27 cellular contexts compared by ENCODE assay signal in genomic region chr19:29795882-29796523, GRCh38. TPM values are rescaled to one million over a fixed set of nuclear protein-coding genes. Genes with fewer than 3 reads are reported as not detected.
"Had no signal": no experiment of that assay in that cellular context is flagged by ENCODE, and none has a peak within 500 bp of the region (broad histone marks: within the 10 kb centered on the region; RNA-seq: fewer than 3 reads in every experiment).

No MANE protein-coding gene starts in this region.

- H3K27me3 Mint-ChIP-seq: type B pancreatic cell had no signal

- H3K27ac ChIP-seq: ascending aorta, epithelial cell of prostate, gastroesophageal sphincter, heart left ventricle, sigmoid colon had no signal

- H3K4me3 Mint-ChIP-seq: activated B cell treated with CpG ODN at 0.5 μM for 24 hours; activated CD4-positive, alpha-beta T cell treated with anti-CD3 and anti-CD28 coated beads for 36 hours; activated naive CD4-positive, alpha-beta T cell treated with anti-CD3 and anti-CD28 coated beads for 36 hours; central memory CD8-positive, alpha-beta T cell; naive B cell; neural crest cell; stimulated activated naive B cell treated with anti-CD40 and anti-IgM and Interleukin-4, amounts not matched to agents 10 μg/mL and 1 μg/mL and 100 μg/mL, for 72 hours; T-helper 1 cell treated with Interleukin-12 subunit alpha and Interleukin-12 subunit beta and Interleukin-4 antibody, amounts not matched to agents 30 μg/mL and 1 μg/mL, for 36 hours; type B pancreatic cell had no signal

- H3K36me3 ChIP-seq: ascending aorta, gastroesophageal sphincter, heart left ventricle, sigmoid colon had no signal

- H3K4me3 ChIP-seq: ascending aorta, gastroesophageal sphincter, heart left ventricle, lung, sigmoid colon, smooth muscle cell had no signal

- H3K27ac Mint-ChIP-seq: activated B cell treated with CpG ODN at 0.5 μM for 24 hours; activated CD4-positive, alpha-beta T cell treated with anti-CD3 and anti-CD28 coated beads for 36 hours; activated naive CD4-positive, alpha-beta T cell treated with anti-CD3 and anti-CD28 coated beads for 36 hours; stimulated activated naive B cell treated with anti-CD40 and anti-IgM and Interleukin-4, amounts not matched to agents 10 μg/mL and 1 μg/mL and 100 μg/mL, for 72 hours; T-helper 1 cell treated with Interleukin-12 subunit alpha and Interleukin-12 subunit beta and Interleukin-4 antibody, amounts not matched to agents 30 μg/mL and 1 μg/mL, for 36 hours; type B pancreatic cell had no signal

- H3K9me3 ChIP-seq: ascending aorta, gastroesophageal sphincter, heart left ventricle, sigmoid colon had no signal

- H3K9me3 Mint-ChIP-seq: activated B cell treated with CpG ODN at 0.5 μM for 24 hours; activated naive CD4-positive, alpha-beta T cell treated with anti-CD3 and anti-CD28 coated beads for 36 hours; central memory CD8-positive, alpha-beta T cell; neural crest cell; stimulated activated naive B cell treated with anti-CD40 and anti-IgM and Interleukin-4, amounts not matched to agents 10 μg/mL and 1 μg/mL and 100 μg/mL, for 72 hours; T-helper 1 cell treated with Interleukin-12 subunit alpha and Interleukin-12 subunit beta and Interleukin-4 antibody, amounts not matched to agents 30 μg/mL and 1 μg/mL, for 36 hours; type B pancreatic cell had no signal

- H3K36me3 Mint-ChIP-seq: naive B cell; stimulated activated naive B cell treated with anti-CD40 and anti-IgM and Interleukin-4, amounts not matched to agents 10 μg/mL and 1 μg/mL and 100 μg/mL, for 72 hours; type B pancreatic cell had no signal

- H3K4me2 ChIP-seq: smooth muscle cell had no signal

- H3K4me1 Mint-ChIP-seq: activated B cell treated with CpG ODN at 0.5 μM for 24 hours; central memory CD8-positive, alpha-beta T cell had no signal

- H3K4me1 ChIP-seq: ascending aorta, gastroesophageal sphincter, heart left ventricle, sigmoid colon had no signal

- ATAC-seq: activated CD4-positive, alpha-beta T cell treated with anti-CD3 and anti-CD28 coated beads for 36 hours; gastroesophageal sphincter; heart left ventricle; left colon; stimulated activated naive B cell treated with anti-CD40 and anti-IgM and Interleukin-4, amounts not matched to agents 10 μg/mL and 1 μg/mL and 100 μg/mL, for 72 hours had no signal

- H3K27me3 ChIP-seq: ascending aorta, gastroesophageal sphincter, heart left ventricle, sigmoid colon had no signal

- DNase-seq: activated B cell treated with CpG ODN at 0.5 μM for 24 hours; activated CD4-positive, alpha-beta T cell treated with anti-CD3 and anti-CD28 coated beads for 36 hours; activated CD4-positive, alpha-beta T cell treated with anti-CD3 and anti-CD28 coated beads, Interleukin-2, amount 50 U/mL, for 4 hours; activated CD8-positive, alpha-beta memory T cell treated with anti-CD3 and anti-CD28 coated beads for 24 hours; activated CD8-positive, alpha-beta memory T cell treated with anti-CD3 and anti-CD28 coated beads, Interleukin-2, amount 50 U/mL, for 48 hours; activated effector memory CD4-positive, alpha-beta T cell treated with Interleukin-2 at 50 U/mL for 16 hours; activated naive CD4-positive, alpha-beta T cell treated with anti-CD3 and anti-CD28 coated beads for 36 hours; activated T-cell treated with anti-CD3 and anti-CD28 coated beads, Interleukin-2, amount 50 U/mL, for 48 hours; cortex of kidney; heart left ventricle; islet precursor cell; left colon; naive B cell; retina; sigmoid colon; stimulated activated CD4-positive, alpha-beta T cell treated with anti-CD3 and anti-CD28 coated beads, Interleukin-2, amount 100 ng/mL, for 48 hours; stimulated activated CD8-positive, alpha-beta memory T cell treated with anti-CD3 and anti-CD28 coated beads, Interleukin-4, amount 100 ng/mL, for 48 hours; stimulated activated naive B cell treated with anti-CD40 and anti-IgM and Interleukin-4, amounts not matched to agents 10 μg/mL and 1 μg/mL and 100 μg/mL, for 72 hours had no signal

RNA-seq across cellular contexts. Expression of gene CCNE1, which starts 15.8 kb away (rescaled TPM):
- total RNA-seq: ascending aorta had no signal
